In genomic region chr9:928363-929042, GRCh38 we compare ENCODE assay signal across 8 cellular contexts. TPM values are rescaled to one million over a fixed set of nuclear protein-coding genes. Genes with fewer than 3 reads are reported as not detected.
A peak's percentile ranks its signal among the peaks of the same experiment; 100 is the strongest.
DNase-seq lines count a peak whose midpoint lies in the region; ATAC-seq and TF ChIP-seq lines count a peak whose summit lies in the region.

No MANE protein-coding gene starts in this region.

- H3K27me3 ChIP-seq in GM23338 (ENCODE audit: insufficient read depth), result no peaks in the 10 kb centered on the region
- H3K27me3 ChIP-seq in PC-3 (ENCODE audit: low read length), result peaks cover 1% of the 10 kb centered on the region; the same call in 1 of the 2 replicates

- peak; percentile 5 for DNase-seq in SKM-1 treated with dmso at 0.1 percent for 144 hours (lab: John Stamatoyannopoulos, UW; ENCODE audit: unreplicated experiment)
- DNase-seq in SKM-1 (lab: John Stamatoyannopoulos, UW; ENCODE audit: unreplicated experiment), result no peak
- peak; percentile 90 for DNase-seq in GM23338 (ENCODE audit: low spot score)
- peak; percentile 47 for DNase-seq in PC-3
- peak; percentile 75 for DNase-seq in kidney glomerular epithelial cell (lab: John Stamatoyannopoulos, UW)
- DNase-seq in caudate nucleus (lab: John Stamatoyannopoulos, UW), result no peak
- no peak for DNase-seq in midbrain (lab: John Stamatoyannopoulos, UW)

- H3K36me3 ChIP-seq in GM23338 (ENCODE audit: insufficient read depth) (no peaks in the 10 kb centered on the region), PC-3 (ENCODE audit: low read depth, low read length) (no peaks in the 10 kb centered on the region)

- H3K4me2 ChIP-seq in GM23338 (no peak overlapping the region), PC-3 (ENCODE audit: low read length) (no peak overlapping the region)

- H4K20me1 ChIP-seq in GM23338 (replicated peaks; ENCODE audit: insufficient read depth) (no peaks in the 10 kb centered on the region), PC-3 (ENCODE audit: low read length) (no peaks in the 10 kb centered on the region)

- H3F3A ChIP-seq in GM23338 (replicated peaks; ENCODE audit: low read depth) (no peaks in the 10 kb centered on the region), PC-3 (ENCODE audit: low read length, unreplicated experiment) (no peaks in the 10 kb centered on the region)

- H3K9ac ChIP-seq in PC-3 (ENCODE audit: low read length), result no peak overlapping the region

- 0 out of 3 replicates have a peak, but pooled peaks cover 2% of the 10 kb centered on the region for H3K9me3 Mint-ChIP-seq in GM23338

- no TSS peak for BruUV-seq in PC-3 (replicated peaks; lab: Mats Ljungman, UMichigan)

- no peak overlapping the region for H3K4me3 Mint-ChIP-seq in GM23338

- POLR2A ChIA-PET in PC-3 (lab: Charles Lee; ENCODE audit: unreplicated experiment), result no interaction called here

- H3K4me1 ChIP-seq in GM23338 (ENCODE audit: insufficient read depth), result no peaks in the 10 kb centered on the region
- no peaks in the 10 kb centered on the region for H3K4me1 ChIP-seq in PC-3 (ENCODE audit: insufficient read depth, low read length)

- H3K4me1 Mint-ChIP-seq in GM23338, result 0 out of 3 replicates have a peak, but pooled peaks cover 2% of the 10 kb centered on the region

- peaks cover 7% of the 10 kb centered on the region for H3K27me3 Mint-ChIP-seq in GM23338 (ENCODE audit: insufficient read depth, low read depth, poor library complexity)

- no peaks in the 10 kb centered on the region; the same call in 2 of the 3 replicates for H3K36me3 Mint-ChIP-seq in GM23338 (ENCODE audit: low read depth)

- H3K27ac Mint-ChIP-seq in GM23338, result no peak overlapping the region

- H3K4me3 ChIP-seq in GM23338 (no peak overlapping the region), PC-3 (ENCODE audit: low read length) (no peak overlapping the region)

- no peak overlapping the region for H3K27ac ChIP-seq in GM23338 (ENCODE audit: low read depth)
- no peak overlapping the region for H3K27ac ChIP-seq in PC-3 (ENCODE audit: low read length)
- H3K27ac ChIP-seq in caudate nucleus (ENCODE audit: low read depth, low read length), result no peak overlapping the region

- ATAC-seq in GM23338 (peak; percentile 94), PC-3 (peak; percentile 49), HG03097 (IDR thresholded peaks at IDR 0.05; ENCODE audit: low FRiP score, unreplicated experiment) (no peak)

- H2AFZ ChIP-seq in GM23338 (no peak overlapping the region), PC-3 (ENCODE audit: low read length) (no peak overlapping the region)

- intact Hi-C loops in PC-3 (cut with micrococcal nuclease), result no loop called here

- H3K9me2 ChIP-seq in GM23338 (ENCODE audit: insufficient read depth) (no peaks in the 10 kb centered on the region), PC-3 (replicated peaks; ENCODE audit: low read length) (no peaks in the 10 kb centered on the region)

- peak; percentile 72 to 76 for TF ChIP-seq CTCF in GM23338 (conservative IDR thresholded peaks at IDR 0.05; ENCODE audit: low read depth in 2 of 2)
- TF ChIP-seq CTCF in PC-3 (conservative IDR thresholded peaks at IDR 0.05; ENCODE audit: low read depth, low read length), result peak; percentile 62

- no peaks in the 10 kb centered on the region for H3K9me3 ChIP-seq in PC-3 (ENCODE audit: low read length)

- CTCF ChIA-PET in PC-3 (lab: Charles Lee), result interaction anchor here (0.6 kb wide), 1 partner anchor 41 kb away, joined by 6 read pairs; no protein-coding TSS in a partner anchor

- no peaks in the 10 kb centered on the region for H3K79me2 ChIP-seq in GM23338 (replicated peaks; ENCODE audit: insufficient read depth)
- no peaks in the 10 kb centered on the region for H3K79me2 ChIP-seq in PC-3 (ENCODE audit: low read length)

TF ChIP-seq in GM23338, 12 proteins besides CTCF, POLR2A, EP300 and RAD21:
- TF ChIP-seq EZH2 (IDR thresholded peaks at IDR 0.05; ENCODE audit: low read depth, unreplicated experiment), result no peak
- no peak for TF ChIP-seq ETS1 (IDR thresholded peaks at IDR 0.05)
- no peak for TF ChIP-seq ZNF331 (CRISPR knock-in tag; IDR thresholded peaks at IDR 0.05; ENCODE audit: low read depth)
- TF ChIP-seq EZH2phosphoT487 (IDR thresholded peaks at IDR 0.05; ENCODE audit: unreplicated experiment), result no peak
- no peak for TF ChIP-seq REST (IDR thresholded peaks at IDR 0.05; ENCODE audit: unreplicated experiment)
- TF ChIP-seq CREB1 (CRISPR knock-in tag; IDR thresholded peaks at IDR 0.05; ENCODE audit: low read depth), result no peak
- no peak for TF ChIP-seq ZNF114 (CRISPR knock-in tag; IDR thresholded peaks at IDR 0.05)
- no peak for TF ChIP-seq NANOG (IDR thresholded peaks at IDR 0.05; ENCODE audit: borderline replicate concordance)

RNA-seq across cellular contexts. Expression of gene DMRT3, which starts 48.0 kb away (rescaled TPM):
- not detected in 2 replicates for total RNA-seq in GM23338 (2014; rRNA removed; shearing (Covaris generic))
- polyA plus RNA-seq in GM23338 (2016; fragmentation: Nextera tagmentation; extraction: Ambion mirVana), result not detected in 2 replicates
- not detected in 2 replicates for total RNA-seq in PC-3 (2014; rRNA removed)

Comparison
In these comparisons a context has a peak if more than half of its experiments do, and no peak if none do; other contexts are left out.
1. DNase-seq: peak in SKM-1 treated with dmso at 0.1 percent for 144 hours (single experiment), GM23338 (single experiment), PC-3 (single experiment) and kidney glomerular epithelial cell (single experiment); none in SKM-1 (single experiment), caudate nucleus (0 of 61) and midbrain (single experiment).